Comparison of ENCODE assay signal across 8 cellular contexts in the genomic region with DNA sequence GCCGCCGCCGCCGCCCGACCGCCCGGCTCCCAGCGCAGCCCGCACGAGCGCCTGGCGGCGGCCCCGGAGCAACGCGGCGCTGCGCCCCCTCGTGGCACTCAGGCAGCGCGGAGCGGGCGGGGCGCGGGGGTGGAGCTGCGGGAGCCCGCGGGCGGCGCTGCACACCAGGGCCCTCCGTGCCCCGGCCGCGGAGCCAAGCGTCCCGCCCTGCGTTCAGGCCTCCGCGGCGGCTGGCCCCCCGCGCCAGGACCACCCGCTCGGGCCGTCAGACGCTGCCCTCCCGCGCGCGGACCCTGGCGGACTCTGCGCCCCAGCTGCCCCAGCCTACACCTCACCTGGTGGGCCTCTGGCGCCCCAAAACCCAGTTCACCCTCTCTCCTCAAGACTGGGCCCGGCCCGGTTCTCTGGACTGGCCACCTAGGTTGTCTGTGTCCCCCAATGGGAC. TPM values are rescaled to one million over a fixed set of nuclear protein-coding genes. Genes with fewer than 3 reads are reported as not detected.
DNase-seq lines count a peak whose midpoint lies in the region; ATAC-seq and TF ChIP-seq lines count a peak whose summit lies in the region.

TSS of gene RASGEF1C (minus strand) at position 75 of the 445 bp plus-strand sequence. CDS start 71,159 bp downstream, outside the sequence.

- no peaks in the 10 kb centered on the region for H3K9me3 ChIP-seq in colonic mucosa

- intact Hi-C loops in colonic mucosa (cut with DNase I): loop anchor here (10.0 kb wide), 1 partner anchor 106 kb away; no protein-coding TSS in a partner anchor

- ATAC-seq in GM19397 (IDR thresholded peaks at IDR 0.05; ENCODE audit: unreplicated experiment) (peak; percentile 65), left lobe of liver (peak; percentile 97)

- peaks cover 14% of the 10 kb centered on the region for H3K27me3 ChIP-seq in colonic mucosa

- no peak for DNase-seq in LNCaP clone FGC (ENCODE audit: low read depth)
- DNase-seq in activated CD4-positive, alpha-beta T cell treated with anti-CD3 and anti-CD28 coated beads for 1 hour: peak; percentile 33
- DNase-seq in colonic mucosa: peak; percentile 59
- peak; percentile 62 for DNase-seq in left lobe of liver (ENCODE audit: low spot score)
- DNase-seq in stimulated activated CD4-positive, alpha-beta T cell treated with anti-CD3 and anti-CD28 coated beads, Interleukin-4, amount 100 ng/mL, for 24 hours: peak; percentile 61
- DNase-seq in NAMALWA (ENCODE audit: low spot score): no peak

- TF ChIP-seq CTCF in C4-2B (conservative IDR thresholded peaks at IDR 0.05) (peak; percentile 90), LNCaP clone FGC (IDR thresholded peaks at IDR 0.05; ENCODE audit: control insufficient read depth, extremely low read depth, insufficient read depth) (peak; percentile 89), colonic mucosa (IDR thresholded peaks at IDR 0.05) (no peak)

- H3K4me3 ChIP-seq in LNCaP clone FGC (ENCODE audit: low read depth, low read length) (peak within 1 kb of the TSS; percentile 39), colonic mucosa (peak within 1 kb of the TSS; percentile 29)

- H3K9ac ChIP-seq in colonic mucosa (ENCODE audit: low read depth in 2 of 2, low read length in 2 of 2): no peak within 1 kb of the TSS

- H3K27ac ChIP-seq in C4-2B: peak within 1 kb of the TSS; percentile 30
- no peak within 1 kb of the TSS for H3K27ac ChIP-seq in colonic mucosa

- no peaks in the 10 kb centered on the region for H3K4me1 ChIP-seq in colonic mucosa

- H3K36me3 ChIP-seq in colonic mucosa: no peaks in the 10 kb centered on the region

RNA-seq across cellular contexts. Expression of gene RASGEF1C, which starts in this region (rescaled TPM):
- total RNA-seq in colonic mucosa (under 1 TPM in 1 of 2 donors, not detected in 1; 0.85 TPM), left lobe of liver (0.30 TPM)

Comparison
In these comparisons a context has a peak if more than half of its experiments do, and no peak if none do; other contexts are left out.
1. Peak in DNase-seq and H3K4me3 ChIP-seq in colonic mucosa; RNA of the gene not detected or under 1 TPM.
2. Peak in DNase-seq and ATAC-seq in left lobe of liver; RNA of the gene not detected or under 1 TPM.
3. DNase-seq: peak in activated CD4-positive, alpha-beta T cell treated with anti-CD3 and anti-CD28 coated beads for 1 hour (single experiment) and stimulated activated CD4-positive, alpha-beta T cell treated with anti-CD3 and anti-CD28 coated beads, Interleukin-4, amount 100 ng/mL, for 24 hours (single experiment); none in LNCaP clone FGC (single experiment) and NAMALWA (single experiment).